Comparison of ENCODE assay signal across 10 cellular contexts in the genomic region with DNA sequence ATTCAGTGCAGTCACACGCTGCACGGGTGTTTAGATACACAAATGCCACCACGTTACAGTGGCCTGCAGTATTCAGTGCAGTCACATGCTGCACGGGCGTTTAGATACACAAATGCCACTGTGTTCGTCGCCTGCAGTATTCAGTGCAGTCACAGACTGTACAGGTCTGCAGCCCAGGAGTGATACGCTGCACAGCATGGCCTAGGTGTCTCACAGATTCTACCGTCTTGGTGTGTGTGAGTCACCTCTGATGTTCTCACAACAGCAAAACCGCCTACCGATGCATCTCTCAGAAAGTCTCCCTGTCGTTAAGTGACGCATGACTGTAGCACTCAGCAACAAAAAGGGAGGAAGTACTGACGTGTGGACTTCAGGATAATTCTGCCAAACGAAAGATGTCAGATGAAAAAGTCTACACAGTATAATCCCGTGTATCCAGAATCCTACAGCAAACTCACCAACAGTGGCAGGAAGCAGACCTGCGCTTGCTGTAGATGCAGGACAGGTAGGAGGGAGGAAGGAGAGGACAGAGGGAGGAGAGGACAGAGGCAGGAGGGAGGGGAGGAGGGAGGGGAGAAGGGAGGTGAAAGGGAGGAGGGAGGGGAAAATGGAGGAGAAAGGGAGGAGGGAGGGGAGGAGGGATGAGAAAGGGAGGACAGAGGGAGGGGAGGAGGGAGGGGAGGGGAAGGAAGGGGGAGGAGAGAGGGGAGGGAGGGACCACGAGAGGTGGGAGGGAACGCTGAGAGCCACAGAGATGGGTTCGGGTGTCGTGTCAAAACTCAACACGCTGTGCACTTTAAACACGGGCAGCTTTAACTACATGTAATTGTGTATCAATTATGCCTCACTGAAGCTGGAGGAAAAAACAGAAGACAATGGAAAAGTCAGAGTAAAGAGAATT. TPM values are rescaled to one million over a fixed set of nuclear protein-coding genes. Genes with fewer than 3 reads are reported as not detected.
DNase-seq lines count a peak whose midpoint lies in the region; ATAC-seq and TF ChIP-seq lines count a peak whose summit lies in the region.
"Had no signal": no experiment of that assay in that cellular context is flagged by ENCODE, and none has a peak within 500 bp of the region (broad histone marks: within the 10 kb centered on the region; RNA-seq: fewer than 3 reads in every experiment).

No MANE protein-coding gene starts in this region.

- H3K27me3 ChIP-seq in IMR-90 (ENCODE audit: control insufficient read depth, insufficient read depth, low read length) (peaks cover 31% of the 10 kb centered on the region), HAP-1 (ENCODE audit: low read depth) (peaks cover 5% of the 10 kb centered on the region), testis (no peaks in the 10 kb centered on the region), neural progenitor cell (no peaks in the 10 kb centered on the region)

- peaks cover 13% of the 10 kb centered on the region for H3K9me3 Mint-ChIP-seq in activated CD4-positive, alpha-beta T cell treated with anti-CD3 and anti-CD28 coated beads for 36 hours (ENCODE audit: low read depth)
- H3K9me3 Mint-ChIP-seq in neural progenitor cell: peaks cover 12% of the 10 kb centered on the region

- H3K27ac ChIP-seq in IMR-90 (ENCODE audit: insufficient read depth, low read length) (no peak overlapping the region), testis (no peak overlapping the region), neural progenitor cell (no peak overlapping the region)

- H3K4me2 ChIP-seq in IMR-90 (ENCODE audit: low read depth, low read length) (no peak overlapping the region), neural progenitor cell (no peak overlapping the region)

- CTCF ChIA-PET in IMR-90 (lab: Yijun Ruan, JAX): interaction anchor here (1.2 kb wide), 1 partner anchor 11 kb away, joined by 3 read pairs; no protein-coding TSS in a partner anchor
- CTCF ChIA-PET in activated CD4-positive, alpha-beta T cell treated with anti-CD3 and anti-CD28 coated beads for 36 hours (lab: Charles Lee): interaction anchor here (0.8 kb wide), 1 partner anchor 11 kb away, joined by 3 read pairs; no protein-coding TSS in a partner anchor

- H4K20me1 ChIP-seq in IMR-90 (ENCODE audit: insufficient read depth, low read length): peaks cover 5% of the 10 kb centered on the region; the same call in 1 of the 2 replicates
- no peaks in the 10 kb centered on the region for H4K20me1 ChIP-seq in neural progenitor cell (ENCODE audit: low read depth)

- intact Hi-C loops in IMR-90 (cut with micrococcal nuclease) (no loop called here), testis (cut with DNase I; ENCODE audit: low total_unique reads) (no loop called here)
- intact Hi-C loops in activated CD4-positive, alpha-beta T cell treated with anti-CD3 and anti-CD28 coated beads for 36 hours (cut with DNase I, micrococcal nuclease): no loop called here

- ATAC-seq in IMR-90 (ENCODE audit: low read depth): no peak
- peak; percentile 98 for ATAC-seq in activated CD4-positive, alpha-beta T cell treated with anti-CD3 and anti-CD28 coated beads for 36 hours

- POLR2A ChIA-PET in IMR-90 (lab: Charles Lee; ENCODE audit: unreplicated experiment): no interaction called here
- POLR2A ChIA-PET in activated CD4-positive, alpha-beta T cell treated with anti-CD3 and anti-CD28 coated beads for 36 hours (lab: Charles Lee): no interaction called here

- no peaks in the 10 kb centered on the region for H3K79me1 ChIP-seq in IMR-90 (ENCODE audit: low read depth in 1 of 2, low read length in 2 of 2)

- in situ Hi-C loops in IMR-90 (cut with MboI; ENCODE audit: low sequenced_read_pairs): no loop called here
- in situ Hi-C loops in HAP-1 (cut with MboI; ENCODE audit: low sequenced_read_pairs): no loop called here

- H3K14ac ChIP-seq in IMR-90 (replicated peaks; ENCODE audit: low read depth, low read length): no peak overlapping the region

- H3K4me1 ChIP-seq in IMR-90 (ENCODE audit: control insufficient read depth, insufficient read depth, low read length) (peaks cover 3% of the 10 kb centered on the region; the same call in 1 of the 2 replicates), HAP-1 (no peaks in the 10 kb centered on the region), testis (no peaks in the 10 kb centered on the region), neural progenitor cell (no peaks in the 10 kb centered on the region)

- no peak overlapping the region for H3K56ac ChIP-seq in IMR-90 (ENCODE audit: extremely low read depth, insufficient read depth, low read length)

- no peaks in the 10 kb centered on the region for H3K79me2 ChIP-seq in neural progenitor cell (ENCODE audit: low read depth)

- 74% methylated on average over 13 of the region's 23 CpGs; no CpG with 5 or more reads in 1 of the 2 experiments for WGBS in IMR-90 (ENCODE audit: extremely low coverage in 2 of 2, insufficient read length in 1 of 2), 2 experiments
- 58 to 63% methylated on average over 21 to 23 of the region's 23 CpGs for WGBS in testis, 2 donors

- H2BK120ac ChIP-seq in IMR-90 (ENCODE audit: low read depth, low read length): no peak overlapping the region

- peaks cover 11% of the 10 kb centered on the region for H3K9me3 ChIP-seq in IMR-90 (ENCODE audit: control insufficient read depth, insufficient read depth, low read length)
- no peaks in the 10 kb centered on the region; the same call in 1 of the 2 replicates for H3K9me3 ChIP-seq in HAP-1
- no peaks in the 10 kb centered on the region for H3K9me3 ChIP-seq in testis
- H3K9me3 ChIP-seq in neural progenitor cell (ENCODE audit: low read depth): peaks cover 6% of the 10 kb centered on the region

- TF ChIP-seq RAD21 in IMR-90 (IDR thresholded peaks at IDR 0.05; ENCODE audit: low read length): no peak

- no peak overlapping the region for H2AK5ac ChIP-seq in IMR-90 (ENCODE audit: low read depth, low read length)

- H2BK15ac ChIP-seq in IMR-90 (ENCODE audit: low read depth, low read length): no peak overlapping the region

- no peak for TF ChIP-seq POLR2A in IMR-90 (IDR thresholded peaks at IDR 0.05; ENCODE audit: low read depth, low read length)
- no peak for TF ChIP-seq POLR2A in testis (IDR thresholded peaks at IDR 0.05)

- no peak overlapping the region for H3K23ac ChIP-seq in IMR-90 (ENCODE audit: low read depth, low read length)

- no peak overlapping the region for H4K5ac ChIP-seq in IMR-90 (ENCODE audit: low read depth, low read length)

- dilution Hi-C loops in IMR-90 (cut with HindIII; ENCODE audit: low sequenced_read_pairs, unreplicated experiment): no loop called here

- no peak for TF ChIP-seq CTCF in IMR-90 (conservative IDR thresholded peaks at IDR 0.05; ENCODE audit: low read depth, low read length)
- no peak for TF ChIP-seq CTCF in testis (IDR thresholded peaks at IDR 0.05)
- no peak for TF ChIP-seq CTCF in neural progenitor cell (IDR thresholded peaks at IDR 0.05)

- H2AFZ ChIP-seq in IMR-90 (replicated peaks; ENCODE audit: low read length, poor library complexity) (no peak overlapping the region), neural progenitor cell (replicated peaks) (no peak overlapping the region)

- no peak overlapping the region for H4K8ac ChIP-seq in IMR-90 (ENCODE audit: low read depth in 2 of 2, low read length in 2 of 2)

- peak overlapping the region; percentile 79 for H3K27ac Mint-ChIP-seq in activated CD4-positive, alpha-beta T cell treated with anti-CD3 and anti-CD28 coated beads for 36 hours
- no peak overlapping the region for H3K27ac Mint-ChIP-seq in neural progenitor cell

- H3K4me3 Mint-ChIP-seq in activated CD4-positive, alpha-beta T cell treated with anti-CD3 and anti-CD28 coated beads for 36 hours: peak overlapping the region; percentile 27
- H3K4me3 Mint-ChIP-seq in neural progenitor cell: no peak overlapping the region

- H3K4me3 ChIP-seq in IMR-90 (ENCODE audit: insufficient read depth, low read depth, low read length) (no peak overlapping the region), HAP-1 (no peak overlapping the region), testis (peak overlapping the region in 1 of 2 donors; percentile 2), neural progenitor cell (no peak overlapping the region)

- H3K18ac ChIP-seq in IMR-90 (ENCODE audit: low read depth, low read length): no peak overlapping the region

- H3K36me3 ChIP-seq in IMR-90 (ENCODE audit: control insufficient read depth, insufficient read depth, low read length) (no peaks in the 10 kb centered on the region), HAP-1 (replicated peaks) (no peaks in the 10 kb centered on the region), testis (ENCODE audit: low read depth, missing control alignments) (no peaks in the 10 kb centered on the region), neural progenitor cell (no peaks in the 10 kb centered on the region)

- H3K36me3 Mint-ChIP-seq in activated CD4-positive, alpha-beta T cell treated with anti-CD3 and anti-CD28 coated beads for 36 hours (ENCODE audit: low read depth): peaks cover 4% of the 10 kb centered on the region
- H3K36me3 Mint-ChIP-seq in neural progenitor cell: no peaks in the 10 kb centered on the region

- H2BK5ac ChIP-seq in IMR-90 (ENCODE audit: low read depth, low read length, poor library complexity, severe bottlenecking): no peak overlapping the region

- DNase-seq in IMR-90: peak; percentile 24
- DNase-seq in activated CD4-positive, alpha-beta T cell treated with anti-CD3 and anti-CD28 coated beads for 36 hours: peak; percentile 58
- DNase-seq in central memory CD4-positive, alpha-beta T cell: peak; percentile 66
- peak; percentile 38 to 75 for DNase-seq in stimulated activated CD4-positive, alpha-beta T cell treated with anti-CD3 and anti-CD28 coated beads, Interleukin-4, amount 100 ng/mL, for 4 hours
- DNase-seq in HAP-1 (ENCODE audit: low spot score in 2 of 2): no peak
- DNase-seq in testis: no peak
- no peak for DNase-seq in glomerular visceral epithelial cell (ENCODE audit: extremely low spot score)
- no peak for DNase-seq in neural progenitor cell (ENCODE audit: low spot score)
- DNase-seq: NCI-H524 treated with DMSO at 0.1 percent for 48 hours had no signal

- H3K9ac ChIP-seq in IMR-90 (ENCODE audit: low read depth, low read length) (no peak overlapping the region), neural progenitor cell (no peak overlapping the region)

- H3K27me3 Mint-ChIP-seq in activated CD4-positive, alpha-beta T cell treated with anti-CD3 and anti-CD28 coated beads for 36 hours: no peaks in the 10 kb centered on the region
- H3K27me3 Mint-ChIP-seq in neural progenitor cell (ENCODE audit: insufficient read depth, low read depth): peaks cover 5% of the 10 kb centered on the region

- no TSS peak for BruUV-seq in IMR-90 (replicated peaks; lab: Mats Ljungman, UMichigan)

- H3K4me1 Mint-ChIP-seq in activated CD4-positive, alpha-beta T cell treated with anti-CD3 and anti-CD28 coated beads for 36 hours: peaks cover 10% of the 10 kb centered on the region
- H3K4me1 Mint-ChIP-seq in neural progenitor cell: peaks cover 7% of the 10 kb centered on the region

- no peaks in the 10 kb centered on the region for H3F3A ChIP-seq in neural progenitor cell (ENCODE audit: low read depth)

- no peak overlapping the region for H3K4ac ChIP-seq in IMR-90 (ENCODE audit: low read depth, low read length)

- no peak overlapping the region for H2AK9ac ChIP-seq in IMR-90 (replicated peaks; ENCODE audit: low read depth, low read length, poor library complexity)

- H2BK20ac ChIP-seq in IMR-90 (ENCODE audit: low read depth, low read length): no peak overlapping the region

- no peak overlapping the region for H4K91ac ChIP-seq in IMR-90 (ENCODE audit: insufficient read depth, low read depth, low read length)

- H3K9me1 ChIP-seq in IMR-90 (ENCODE audit: insufficient read depth, low read length): no peaks in the 10 kb centered on the region; the same call in 1 of the 2 replicates

RNA-seq across cellular contexts. Expression of gene PCBP3, which starts 36.3 kb away (rescaled TPM):
- total RNA-seq in IMR-90 (2012; rRNA removed) (2.5 and 2.9 TPM in 2 replicates), testis (10 to 100 TPM; 35.7 to 58.3 TPM), neural progenitor cell (ENCODE audit: low replicate concordance) (4.6 and 6.7 TPM in 2 replicates)
- polyA plus RNA-seq in IMR-90 (2012; rRNA removed) (3.7 and 3.9 TPM in 2 replicates), testis (ENCODE audit: insufficient read depth, low read depth, low replicate concordance) (38.0 TPM)
- 4.4 and 7.4 TPM in 2 replicates for polyA plus RNA-seq in IMR-90 (2012; cell fraction: cytosol; rRNA removed)
- 8.7 and 10.4 TPM in 2 replicates for polyA plus RNA-seq in IMR-90 (2012; cell fraction: nucleus; rRNA removed; ENCODE audit: low replicate concordance)
- 10 to 100 TPM; 12.2 to 13.2 TPM for total RNA-seq in activated CD4-positive, alpha-beta T cell treated with anti-CD3 and anti-CD28 coated beads for 36 hours
- total RNA-seq: lung microvascular endothelial cell had no signal

Comparison
In these comparisons a context has a peak if more than half of its experiments do, and no peak if none do; other contexts are left out.
1. DNase-seq: peak in IMR-90 (single experiment), activated CD4-positive, alpha-beta T cell treated with anti-CD3 and anti-CD28 coated beads for 36 hours (single experiment), central memory CD4-positive, alpha-beta T cell (single experiment) and stimulated activated CD4-positive, alpha-beta T cell treated with anti-CD3 and anti-CD28 coated beads, Interleukin-4, amount 100 ng/mL, for 4 hours (2 of 2); none in HAP-1 (0 of 2), testis (single experiment), glomerular visceral epithelial cell (single experiment) and neural progenitor cell (single experiment).